4 cellular contexts compared by ENCODE assay signal in genomic region chr6:90541221-90541620, GRCh38.
"Had no signal": no experiment of that assay in that cellular context is flagged by ENCODE, and none has a peak within 500 bp of the region (broad histone marks: within the 10 kb centered on the region; RNA-seq: fewer than 3 reads in every experiment).

No MANE protein-coding gene starts in this region.

- H3K9me3 Mint-ChIP-seq: GM23338, H9 had no signal

- H2AFZ ChIP-seq: GM23338 had no signal

- ATAC-seq: GM23338 had no signal

- H3K4me3 ChIP-seq: GM23338 had no signal

- H3K4me3 Mint-ChIP-seq: GM23338, H9 had no signal

- H3K4me1 Mint-ChIP-seq: H9 had no signal

- DNase-seq: H9, HCEC 1CT, IMR-90 had no signal

- H3K27ac Mint-ChIP-seq: GM23338, H9 had no signal

- H3K4me2 ChIP-seq: GM23338 had no signal
